Comparison of ENCODE assay signal across 8 cellular contexts in genomic region chr12:5428332-5429221, GRCh38. TPM values are rescaled to one million over a fixed set of nuclear protein-coding genes. Genes with fewer than 3 reads are reported as not detected.
DNase-seq lines count a peak whose midpoint lies in the region; ATAC-seq, FAIRE-seq and TF ChIP-seq lines count a peak whose summit lies in the region.

No MANE protein-coding gene starts in this region.

- no peak for ATAC-seq in GM19035 (IDR thresholded peaks at IDR 0.05; ENCODE audit: unreplicated experiment)
- no peak for ATAC-seq in activated CD8-positive, alpha-beta T cell treated with anti-CD3 and anti-CD28 coated beads for 36 hours
- no peak for ATAC-seq in GM19467 (IDR thresholded peaks at IDR 0.05; ENCODE audit: unreplicated experiment)

- no peaks in the 10 kb centered on the region for H3K9me3 Mint-ChIP-seq in activated CD8-positive, alpha-beta T cell treated with anti-CD3 and anti-CD28 coated beads for 36 hours

- no peak overlapping the region for H3K27ac Mint-ChIP-seq in activated CD8-positive, alpha-beta T cell treated with anti-CD3 and anti-CD28 coated beads for 36 hours

- H3K36me3 Mint-ChIP-seq in activated CD8-positive, alpha-beta T cell treated with anti-CD3 and anti-CD28 coated beads for 36 hours (ENCODE audit: low read depth): no peaks in the 10 kb centered on the region

- WGBS in esophagus squamous epithelium, 2 donors: 27 to 29% methylated on average over 13 to 14 of the region's 14 CpGs

- H3K27me3 ChIP-seq in esophagus squamous epithelium: peaks cover 0 to 83% (median 10%) of the 10 kb centered on the region in 4 donors

- peaks cover 23 to 54% (median 35%) of the 10 kb centered on the region in 3 donors for H3K4me1 ChIP-seq in esophagus squamous epithelium

- H3K27ac ChIP-seq in esophagus squamous epithelium: no peak overlapping the region

- intact Hi-C loops in esophagus squamous epithelium (cut with DNase I): no loop called here
- intact Hi-C loops in activated CD8-positive, alpha-beta T cell treated with anti-CD3 and anti-CD28 coated beads for 36 hours (cut with micrococcal nuclease): no loop called here

- H3K4me3 Mint-ChIP-seq in activated CD8-positive, alpha-beta T cell treated with anti-CD3 and anti-CD28 coated beads for 36 hours: no peak overlapping the region

- H3K4me3 ChIP-seq in esophagus squamous epithelium: no peak overlapping the region

- CTCF ChIA-PET in activated CD8-positive, alpha-beta T cell treated with anti-CD3 and anti-CD28 coated beads for 36 hours (lab: Charles Lee): interaction anchor here (1.0 kb wide), 1 partner anchor 49 kb away, joined by 3 read pairs; no protein-coding TSS in a partner anchor

- peak; percentile 79 for FAIRE-seq in GM12891 (lab: Jason Lieb, UNC)

- H3K36me3 ChIP-seq in esophagus squamous epithelium: no peaks in the 10 kb centered on the region

- POLR2A ChIA-PET in activated CD8-positive, alpha-beta T cell treated with anti-CD3 and anti-CD28 coated beads for 36 hours (lab: Charles Lee): no interaction called here

- H3K9me3 ChIP-seq in esophagus squamous epithelium: no peaks in the 10 kb centered on the region

- TF ChIP-seq POLR2A in GM12891 (IDR thresholded peaks at IDR 0.05; ENCODE audit: low read depth, low read length) (no peak), esophagus squamous epithelium (IDR thresholded peaks at IDR 0.05) (no peak)

- TF ChIP-seq CTCF in esophagus squamous epithelium (IDR thresholded peaks at IDR 0.05): peak; percentile 11 to 63 (median 36)
- no peak for TF ChIP-seq CTCF in activated CD8-positive, alpha-beta T cell treated with anti-CD3 and anti-CD28 coated beads for 36 hours (IDR thresholded peaks at IDR 0.05)

- DNase-seq in GM12891 (ENCODE audit: insufficient read length, low spot score) (no peak), NCI-H69 (lab: John Stamatoyannopoulos, UW) (peak; percentile 88), esophagus squamous epithelium (lab: John Stamatoyannopoulos, UW) (no peak), renal cortical epithelial cell (ENCODE audit: low read depth) (peak; percentile 31)
- DNase-seq in stimulated activated CD4-positive, alpha-beta T cell treated with anti-CD3 and anti-CD28 coated beads, Interleukin-2, amount 100 ng/mL, for 24 hours: no peak
- DNase-seq in activated CD8-positive, alpha-beta T cell treated with anti-CD3 and anti-CD28 coated beads for 36 hours: no peak

- peaks cover 14% of the 10 kb centered on the region for H3K4me1 Mint-ChIP-seq in activated CD8-positive, alpha-beta T cell treated with anti-CD3 and anti-CD28 coated beads for 36 hours (ENCODE audit: low read depth)

- peaks cover 53% of the 10 kb centered on the region for H3K27me3 Mint-ChIP-seq in activated CD8-positive, alpha-beta T cell treated with anti-CD3 and anti-CD28 coated beads for 36 hours

TF ChIP-seq in GM12891, 5 proteins besides CTCF, POLR2A, EP300 and RAD21:
- TF ChIP-seq POU2F2 (IDR thresholded peaks at IDR 0.05; ENCODE audit: low read depth, low read length): no peak
- TF ChIP-seq TAF1 (IDR thresholded peaks at IDR 0.05; ENCODE audit: low read depth, low read length): no peak
- no peak for TF ChIP-seq POLR2AphosphoS5 (IDR thresholded peaks at IDR 0.05; ENCODE audit: low read depth, low read length)
- TF ChIP-seq PAX5 (IDR thresholded peaks at IDR 0.05; ENCODE audit: insufficient read depth, low read length, severe bottlenecking): no peak
- no peak for TF ChIP-seq SPI1 (IDR thresholded peaks at IDR 0.05; ENCODE audit: low read depth, low read length)

RNA-seq across cellular contexts. Expression of gene NTF3, which starts 3.3 kb away (rescaled TPM):
- not detected for polyA plus RNA-seq in GM12891 (2012; ENCODE audit: low read depth, missing spikeins)
- total RNA-seq in esophagus squamous epithelium: 1 to 10 TPM in 3 of 4 donors, under 1 TPM in 1; 0.30 to 7.6 (median 1.9) TPM
- total RNA-seq in renal cortical epithelial cell: 3.3 and 3.6 TPM in 2 replicates
- not detected for total RNA-seq in activated CD8-positive, alpha-beta T cell treated with anti-CD3 and anti-CD28 coated beads for 36 hours

Comparison
In these comparisons a context has a peak if more than half of its experiments do, and no peak if none do; other contexts are left out.
1. DNase-seq: peak in NCI-H69 (single experiment) and renal cortical epithelial cell (single experiment); none in GM12891 (single experiment), esophagus squamous epithelium (single experiment), stimulated activated CD4-positive, alpha-beta T cell treated with anti-CD3 and anti-CD28 coated beads, Interleukin-2, amount 100 ng/mL, for 24 hours (0 of 2) and activated CD8-positive, alpha-beta T cell treated with anti-CD3 and anti-CD28 coated beads for 36 hours (single experiment).